In the genomic region with DNA sequence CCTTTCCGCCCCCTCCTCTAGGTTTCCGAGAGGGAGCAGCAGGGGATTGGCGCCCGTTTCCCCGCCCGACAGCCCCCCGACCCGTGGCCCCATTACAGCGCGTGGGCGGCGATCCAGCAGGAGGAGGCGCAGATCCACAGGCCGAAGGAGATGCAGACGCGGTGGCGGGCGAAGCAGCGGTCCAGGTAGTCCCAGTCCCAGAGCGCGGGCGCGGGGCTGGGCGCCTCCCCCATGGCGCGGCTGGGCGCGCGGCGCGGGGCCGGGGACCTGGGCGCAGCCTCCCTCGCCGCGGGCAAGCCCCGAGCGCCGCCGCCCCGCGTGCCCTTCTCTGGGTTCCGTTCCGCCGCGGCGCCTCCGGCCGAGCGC, we compare ENCODE assay signal across 8 cellular contexts. TPM values are rescaled to one million over a fixed set of nuclear protein-coding genes. Genes with fewer than 3 reads are reported as not detected.
DNase-seq lines count a peak whose midpoint lies in the region; ATAC-seq, FAIRE-seq and TF ChIP-seq lines count a peak whose summit lies in the region.

No MANE protein-coding gene starts in this region.

- no peak for TF ChIP-seq POLR2A in endothelial cell of umbilical vein (IDR thresholded peaks at IDR 0.05; ENCODE audit: low read depth, low read length)

- CTCF ChIA-PET in PC-9 (lab: Charles Lee) (no interaction called here), endothelial cell of umbilical vein (lab: Charles Lee) (interaction anchor here (1.0 to 2.3 kb wide), 6 partner anchors 9 to 50 kb away, joined by 4 to 13 read pairs (median 6); no protein-coding TSS in a partner anchor)

- H3K4me3 ChIP-seq in PC-9: peak overlapping the region; percentile 74
- H3K4me3 ChIP-seq in endothelial cell of umbilical vein (replicated peaks in 1 of 3; ENCODE audit: insufficient read depth in 1 of 3, low read depth in 1 of 3, low read length in 3 of 3): peak overlapping the region; percentile 70 to 96 (median 94)

- no peaks in the 10 kb centered on the region for H4K20me1 ChIP-seq in PC-9 (ENCODE audit: insufficient read depth)
- no peaks in the 10 kb centered on the region for H4K20me1 ChIP-seq in endothelial cell of umbilical vein (replicated peaks; ENCODE audit: control insufficient read depth, extremely low read depth, insufficient read depth, low read length)

- H3K4me1 Mint-ChIP-seq in nephron progenitor cell: peaks cover 4% of the 10 kb centered on the region

- BruUV-seq in PC-9 (replicated peaks; lab: Mats Ljungman, UMichigan) (no TSS peak), endothelial cell of umbilical vein (replicated peaks; lab: Mats Ljungman, UMichigan) (no TSS peak)

- H3K4me3 Mint-ChIP-seq in nephron progenitor cell: peak overlapping the region; percentile 86

- H3K36me3 ChIP-seq in PC-9 (ENCODE audit: low read depth): no peaks in the 10 kb centered on the region
- H3K36me3 ChIP-seq in endothelial cell of umbilical vein (ENCODE audit: control insufficient read depth in 2 of 2, extremely low read depth in 1 of 2, insufficient read depth in 2 of 2, low read length in 2 of 2): peaks cover 13 to 15% of the 10 kb centered on the region in 2 experiments

- H3K79me2 ChIP-seq in PC-9 (ENCODE audit: low read depth): no peaks in the 10 kb centered on the region
- H3K79me2 ChIP-seq in endothelial cell of umbilical vein (ENCODE audit: control insufficient read depth, insufficient read depth, low read length): peaks cover 29% of the 10 kb centered on the region

- H3K9me3 ChIP-seq in PC-9 (ENCODE audit: insufficient read depth, low read depth): no peaks in the 10 kb centered on the region
- H3K9me3 ChIP-seq in endothelial cell of umbilical vein (replicated peaks; ENCODE audit: control insufficient read depth, insufficient read depth, low read length): no peaks in the 10 kb centered on the region

- POLR2A ChIA-PET in PC-9 (lab: Charles Lee; ENCODE audit: unreplicated experiment): interaction anchor here (0.7 kb wide), 1 partner anchor 245 kb away, joined by 5 read pairs; no protein-coding TSS in a partner anchor
- POLR2A ChIA-PET in endothelial cell of umbilical vein (lab: Charles Lee): interaction anchor here (1.8 kb wide), 1 partner anchor 39 kb away, joined by 8 read pairs; the partner anchor contains the start of gene LSG1

- DNase-seq in 8988T (peak; percentile 66), PC-9 (no peak), endothelial cell of umbilical vein (ENCODE audit: low read depth, low spot score) (peak; percentile 23), nephron progenitor cell (no peak), SHP77 (lab: John Stamatoyannopoulos, UW) (no peak)
- DNase-seq in stimulated activated naive CD4-positive, alpha-beta T cell (lab: John Stamatoyannopoulos, UW): no peak

- no peak for TF ChIP-seq CTCF in PC-9 (conservative IDR thresholded peaks at IDR 0.05)
- no peak for TF ChIP-seq CTCF in endothelial cell of umbilical vein (IDR thresholded peaks at IDR 0.05; ENCODE audit: extremely low read depth in 1 of 2, insufficient read depth in 1 of 2, low read depth in 1 of 2, low read length in 2 of 2)
- no peak for TF ChIP-seq CTCF in nephron progenitor cell (IDR thresholded peaks at IDR 0.05)

- dilution Hi-C loops in endothelial cell of umbilical vein (cut with MboI; ENCODE audit: extremely low pct_ligation_motif_present, low sequenced_read_pairs): no loop called here

- H3K9ac ChIP-seq in endothelial cell of umbilical vein (replicated peaks; ENCODE audit: extremely low read depth, insufficient read depth, low read length): peak overlapping the region; percentile 88

- peaks cover 29% of the 10 kb centered on the region for H3K9me3 Mint-ChIP-seq in nephron progenitor cell

- intact Hi-C loops in PC-9 (cut with micrococcal nuclease; ENCODE audit: unreplicated experiment): loop anchor here (2.0 kb wide), 1 partner anchor 160 kb away; no protein-coding TSS in a partner anchor
- intact Hi-C loops in endothelial cell of umbilical vein (cut with micrococcal nuclease): loop anchor here (1.0 to 5.0 kb wide), 2 partner anchors 7 to 39 kb away; partner anchors contain the start of gene LSG1

- H3K4me1 ChIP-seq in PC-9 (replicated peaks; ENCODE audit: insufficient read depth): no peaks in the 10 kb centered on the region
- H3K4me1 ChIP-seq in endothelial cell of umbilical vein (ENCODE audit: control insufficient read depth, extremely low read depth, insufficient read depth, low read length): peaks cover 17% of the 10 kb centered on the region

- H3K9me1 ChIP-seq in endothelial cell of umbilical vein (replicated peaks; ENCODE audit: control insufficient read depth, extremely low read depth, insufficient read depth, low read length): no peaks in the 10 kb centered on the region

- peaks cover 10% of the 10 kb centered on the region; the same call in 1 of the 2 replicates for H3F3A ChIP-seq in PC-9 (ENCODE audit: insufficient read depth, low read depth)

- no peaks in the 10 kb centered on the region for H3K27me3 Mint-ChIP-seq in nephron progenitor cell (ENCODE audit: low read depth, poor library complexity)

- H3K27ac ChIP-seq in PC-9 (no peak overlapping the region), endothelial cell of umbilical vein (ENCODE audit: insufficient read depth, low read depth, low read length) (peak overlapping the region; percentile 83)

- H3K36me3 Mint-ChIP-seq in nephron progenitor cell (ENCODE audit: low read depth): peaks cover 35% of the 10 kb centered on the region

- H3K4me2 ChIP-seq in PC-9 (peak overlapping the region; percentile 78), endothelial cell of umbilical vein (ENCODE audit: insufficient read depth, low read length) (peak overlapping the region; percentile 92)

- H3K27ac Mint-ChIP-seq in nephron progenitor cell: no peak overlapping the region

- ATAC-seq in GM18517 (IDR thresholded peaks at IDR 0.05; ENCODE audit: unreplicated experiment) (peak; percentile 58), HG03025 (IDR thresholded peaks at IDR 0.05; ENCODE audit: low FRiP score, unreplicated experiment) (peak; percentile 48)

- FAIRE-seq in endothelial cell of umbilical vein (lab: Jason Lieb, UNC): no peak

- H2AFZ ChIP-seq in PC-9 (peak overlapping the region; percentile 71; the same call in 1 of the 2 replicates), endothelial cell of umbilical vein (ENCODE audit: low read depth, low read length) (peak overlapping the region; percentile 25)

- H3K27me3 ChIP-seq in PC-9 (ENCODE audit: insufficient read depth, low read depth) (no peaks in the 10 kb centered on the region), endothelial cell of umbilical vein (ENCODE audit: control insufficient read depth in 2 of 2, insufficient read depth in 2 of 2, low read length in 2 of 2) (no peaks in the 10 kb centered on the region)

- no peaks in the 10 kb centered on the region for H3K9me2 ChIP-seq in PC-9 (ENCODE audit: insufficient read depth)

TF ChIP-seq in endothelial cell of umbilical vein, 7 proteins besides CTCF, POLR2A, EP300 and RAD21:
- TF ChIP-seq POLR2AphosphoS5 (IDR thresholded peaks at IDR 0.05; ENCODE audit: insufficient read depth, low read depth, low read length): no peak
- TF ChIP-seq GATA2 (IDR thresholded peaks at IDR 0.05; ENCODE audit: insufficient read depth, insufficient read length, low read depth, low read length): no peak
- no peak for TF ChIP-seq MAX (IDR thresholded peaks at IDR 0.05; ENCODE audit: insufficient read depth, insufficient read length)
- TF ChIP-seq JUN (IDR thresholded peaks at IDR 0.05; ENCODE audit: borderline replicate concordance, insufficient read depth, insufficient read length, low read depth): no peak
- no peak for TF ChIP-seq MYC (IDR thresholded peaks at IDR 0.05; ENCODE audit: low read depth, low read length)
- no peak for TF ChIP-seq EZH2 (IDR thresholded peaks at IDR 0.05; ENCODE audit: borderline replicate concordance, low read depth, low read length, severe bottlenecking)
- no peak for TF ChIP-seq FOS (IDR thresholded peaks at IDR 0.05; ENCODE audit: borderline replicate concordance, insufficient read depth, low read length)

RNA-seq across cellular contexts. Expression of gene TMEM44, which starts 0.3 kb away (rescaled TPM):
- total RNA-seq in PC-9 (2021) (37.5 and 52.7 TPM in 2 replicates), endothelial cell of umbilical vein (115 and 125 TPM in 2 replicates)
- 88.8 and 93.8 TPM in 2 replicates for polyA plus RNA-seq in endothelial cell of umbilical vein
- polyA plus RNA-seq in endothelial cell of umbilical vein (2011; cell fraction: cytosol; rRNA removed): 73.3 and 74.2 TPM in 2 replicates
- 348 and 401 TPM in 2 replicates for polyA plus RNA-seq in endothelial cell of umbilical vein (2011; cell fraction: nucleus; rRNA removed)
- polyA plus RNA-seq in endothelial cell of umbilical vein (2012): 34.9 and 42.8 TPM in 2 replicates
- polyA minus RNA-seq in endothelial cell of umbilical vein: 87.1 and 91.8 TPM in 2 replicates
- 7.1 TPM for polyA minus RNA-seq in endothelial cell of umbilical vein (2011; cell fraction: cytosol; rRNA and poly(A)+ RNA removed)
- polyA minus RNA-seq in endothelial cell of umbilical vein (2011; cell fraction: nucleus; rRNA and poly(A)+ RNA removed): 95.3 and 107 TPM in 2 replicates

RNA-seq across cellular contexts. Expression of gene LSG1, which starts 39.0 kb away (rescaled TPM):
- 59.2 and 71.8 TPM in 2 replicates for total RNA-seq in PC-9 (2021)
- total RNA-seq in endothelial cell of umbilical vein: 48.3 and 52.7 TPM in 2 replicates
- 47.1 and 50.0 TPM in 2 replicates for polyA plus RNA-seq in endothelial cell of umbilical vein
- 35.2 and 39.4 TPM in 2 replicates for polyA plus RNA-seq in endothelial cell of umbilical vein (2011; cell fraction: cytosol; rRNA removed)
- 263 and 312 TPM in 2 replicates for polyA plus RNA-seq in endothelial cell of umbilical vein (2011; cell fraction: nucleus; rRNA removed)
- 29.2 and 52.6 TPM in 2 replicates for polyA plus RNA-seq in endothelial cell of umbilical vein (2012)
- 86.6 and 130 TPM in 2 replicates for polyA minus RNA-seq in endothelial cell of umbilical vein
- 33.1 TPM for polyA minus RNA-seq in endothelial cell of umbilical vein (2011; cell fraction: cytosol; rRNA and poly(A)+ RNA removed)
- polyA minus RNA-seq in endothelial cell of umbilical vein (2011; cell fraction: nucleus; rRNA and poly(A)+ RNA removed): 95.1 and 134 TPM in 2 replicates

RNA-seq across cellular contexts. Expression of gene FAM43A, which starts 52.7 kb away (rescaled TPM):
- total RNA-seq in PC-9 (2021) (8.8 and 12.8 TPM in 2 replicates), endothelial cell of umbilical vein (246 and 307 TPM in 2 replicates)
- polyA plus RNA-seq in endothelial cell of umbilical vein: 244 and 316 TPM in 2 replicates
- polyA plus RNA-seq in endothelial cell of umbilical vein (2011; cell fraction: cytosol; rRNA removed): 143 and 265 TPM in 2 replicates
- polyA plus RNA-seq in endothelial cell of umbilical vein (2011; cell fraction: nucleus; rRNA removed): 173 and 198 TPM in 2 replicates
- polyA plus RNA-seq in endothelial cell of umbilical vein (2012): 105 and 115 TPM in 2 replicates
- polyA minus RNA-seq in endothelial cell of umbilical vein: 94.3 and 128 TPM in 2 replicates
- polyA minus RNA-seq in endothelial cell of umbilical vein (2011; cell fraction: cytosol; rRNA and poly(A)+ RNA removed): 3.8 TPM
- polyA minus RNA-seq in endothelial cell of umbilical vein (2011; cell fraction: nucleus; rRNA and poly(A)+ RNA removed): 53.5 and 134 TPM in 2 replicates

Comparison
In these comparisons a context has a peak if more than half of its experiments do, and no peak if none do; other contexts are left out.
1. DNase-seq: peak in 8988T (single experiment) and endothelial cell of umbilical vein (single experiment); none in PC-9 (0 of 2), nephron progenitor cell (single experiment), stimulated activated naive CD4-positive, alpha-beta T cell (0 of 6) and SHP77 (0 of 2).
2. RNA of gene FAM43A, which starts 52.7 kb away (total RNA-seq): 246 to 307 TPM in endothelial cell of umbilical vein; 8.8 to 12.8 TPM in PC-9; every median in the first group is over 10 times any median in the second.